Comparison of ENCODE assay signal across 18 cellular contexts in genomic region chr4:127985989-127986388, GRCh38.
"Had no signal": no experiment of that assay in that cellular context is flagged by ENCODE, and none has a peak within 500 bp of the region (broad histone marks: within the 10 kb centered on the region; RNA-seq: fewer than 3 reads in every experiment).

No MANE protein-coding gene starts in this region.

- H3K9me3 ChIP-seq: ascending aorta, pancreas, testis had no signal

- H3K27ac ChIP-seq: ascending aorta, cardiac muscle cell, coronary artery, epithelial cell of prostate, pancreas, testis had no signal

- H3K27me3 ChIP-seq: ascending aorta, cardiac muscle cell, pancreas, testis had no signal

- H3K4me3 ChIP-seq: ascending aorta, cardiac muscle cell, coronary artery, lung, pancreas, testis had no signal

- ATAC-seq: activated CD8-positive, alpha-beta T cell treated with anti-CD3 and anti-CD28 coated beads for 36 hours; activated naive CD8-positive, alpha-beta T cell treated with anti-CD3 and anti-CD28 coated beads, Interleukin-2, amount 50 U/mL, for 24 hours; pancreas; stimulated activated naive CD8-positive, alpha-beta T cell treated with anti-CD3 and anti-CD28 coated beads, Interleukin-15, amount 100 ng/mL, for 72 hours had no signal

- DNase-seq: activated CD4-positive, alpha-beta T cell treated with anti-CD3 and anti-CD28 coated beads for 4 hours; activated CD8-positive, alpha-beta memory T cell treated with anti-CD3 and anti-CD28 coated beads, Interleukin-2, amount 50 U/mL, for 4 hours; activated CD8-positive, alpha-beta T cell treated with anti-CD3 and anti-CD28 coated beads for 36 hours; activated naive CD8-positive, alpha-beta T cell treated with anti-CD3 and anti-CD28 coated beads, Interleukin-2, amount 50 U/mL, for 24 hours; effector CD4-positive, alpha-beta T cell; glutamatergic neuron; immature natural killer cell; naive B cell; pancreas; stimulated activated CD4-positive, alpha-beta T cell treated with anti-CD3 and anti-CD28 coated beads, Interleukin-4, amount 100 ng/mL, for 24 hours; stimulated activated naive CD8-positive, alpha-beta T cell treated with anti-CD3 and anti-CD28 coated beads, Interleukin-15, amount 100 ng/mL, for 72 hours; T1000; testis had no signal

- H3K4me1 ChIP-seq: ascending aorta, pancreas, testis had no signal
